12 cellular contexts compared by ENCODE assay signal in genomic region chr15:62472616-62473299, GRCh38.
DNase-seq lines count a peak whose midpoint lies in the region; ATAC-seq and TF ChIP-seq lines count a peak whose summit lies in the region.
"Had no signal": no experiment of that assay in that cellular context is flagged by ENCODE, and none has a peak within 500 bp of the region (broad histone marks: within the 10 kb centered on the region; RNA-seq: fewer than 3 reads in every experiment).

No MANE protein-coding gene starts in this region.

- peaks cover 14% of the 10 kb centered on the region for H3K79me1 ChIP-seq in mesendoderm (ENCODE audit: low read length)

- no peak overlapping the region for H2BK120ac ChIP-seq in mesendoderm (ENCODE audit: low read depth, low read length)

- BruUV-seq in MCF 10A (replicated peaks; lab: Mats Ljungman, UMichigan): no TSS peak

- no peaks in the 10 kb centered on the region for H3K9me3 ChIP-seq in SK-N-SH
- no peaks in the 10 kb centered on the region for H3K9me3 ChIP-seq in aorta (ENCODE audit: control insufficient read depth, low read length)

- no peak overlapping the region for H3K18ac ChIP-seq in mesendoderm (ENCODE audit: low read length)

- no peaks in the 10 kb centered on the region for H4K20me1 ChIP-seq in SK-N-SH (ENCODE audit: insufficient read depth)

- H3K9ac ChIP-seq in SK-N-SH (no peak overlapping the region), mesendoderm (ENCODE audit: low read length) (no peak overlapping the region)

- CTCF ChIA-PET in SK-N-SH (lab: Yijun Ruan, JAX) (interaction anchor here (0.7 to 1.2 kb wide), 3 partner anchors 10 to 255 kb away, joined by 3 read pairs; no protein-coding TSS in a partner anchor), MCF 10A (lab: Yijun Ruan, JAX) (interaction anchor here (0.6 kb wide), 1 partner anchor 13 kb away, joined by 7 read pairs; no protein-coding TSS in a partner anchor)

- H3K9me3 Mint-ChIP-seq in MCF 10A (ENCODE audit: unreplicated experiment): no peaks in the 10 kb centered on the region
- H3K9me3 Mint-ChIP-seq: activated B cell treated with CpG ODN at 0.5 μM for 24 hours had no signal

- no peak overlapping the region for H2BK5ac ChIP-seq in mesendoderm (ENCODE audit: low read length)

- ATAC-seq in SK-N-SH treated with all-trans-retinoic acid at 6 μM for 48 hours (peak; percentile 56), aorta (ENCODE audit: low FRiP score) (peak; percentile 47), HG03565 (IDR thresholded peaks at IDR 0.05; ENCODE audit: unreplicated experiment) (no peak)

- no peak overlapping the region for H4K8ac ChIP-seq in mesendoderm (ENCODE audit: low read depth, low read length)

- no peak overlapping the region for H3K23ac ChIP-seq in mesendoderm (ENCODE audit: low read length)

- peaks cover 19% of the 10 kb centered on the region for H3F3A ChIP-seq in SK-N-SH (replicated peaks; ENCODE audit: insufficient read depth)

- peak overlapping the region in 1 of 2 experiments; percentile 8; a peak in 2 of 4 replicates for H3K27ac ChIP-seq in SK-N-SH (ENCODE audit: low read depth in 2 of 2, low read length in 1 of 2)
- H3K27ac ChIP-seq in mesendoderm (ENCODE audit: low read depth, low read length): peak overlapping the region; percentile 23
- peak overlapping the region; percentile 53 to 94 for H3K27ac ChIP-seq in aorta (ENCODE audit: low read depth in 1 of 2, low read length in 2 of 2)

- intact Hi-C loops in MCF 10A (cut with micrococcal nuclease) (loop anchor here (5.0 kb wide), 1 partner anchor 80 kb away; the partner anchor contains the start of gene TLN2), aorta (cut with DNase I) (loop anchor here in 1 of 2 donors (2.0 to 5.0 kb wide), 3 partner anchors 28 to 80 kb away; partner anchors contain the start of gene TLN2)

- H3K27ac Mint-ChIP-seq in MCF 10A (ENCODE audit: low read depth, unreplicated experiment): no peak overlapping the region
- H3K27ac Mint-ChIP-seq: activated B cell treated with CpG ODN at 0.5 μM for 24 hours had no signal

- H2BK15ac ChIP-seq in mesendoderm (replicated peaks; ENCODE audit: low read depth): no peak overlapping the region

- H3K4me2 ChIP-seq in SK-N-SH (no peak overlapping the region), mesendoderm (ENCODE audit: low read length) (no peak overlapping the region)

- H3K4me1 Mint-ChIP-seq in MCF 10A (ENCODE audit: insufficient read depth, unreplicated experiment): peaks cover 9% of the 10 kb centered on the region

- no peak overlapping the region for H2AFZ ChIP-seq in SK-N-SH (ENCODE audit: low read depth)

- peak overlapping the region; percentile 25 for H2AK5ac ChIP-seq in mesendoderm (ENCODE audit: low read length)

- TF ChIP-seq CTCF in SK-N-SH (IDR thresholded peaks at IDR 0.05) (no peak), MCF 10A (IDR thresholded peaks at IDR 0.05; ENCODE audit: unreplicated experiment) (no peak)

- no peak for TF ChIP-seq RAD21 in SK-N-SH (IDR thresholded peaks at IDR 0.05; ENCODE audit: low read length)

- no peaks in the 10 kb centered on the region for H3K27me3 ChIP-seq in SK-N-SH (ENCODE audit: insufficient read depth)
- no peaks in the 10 kb centered on the region for H3K27me3 ChIP-seq in mesendoderm (ENCODE audit: insufficient read depth, low read length, poor library complexity)
- no peaks in the 10 kb centered on the region for H3K27me3 ChIP-seq in aorta (ENCODE audit: control insufficient read depth in 1 of 2, insufficient read depth in 2 of 2, low read length in 1 of 2)

- 90% methylated on average over 6 of the region's 6 CpGs for WGBS in SK-N-SH (ENCODE audit: low lambda C conversion rate)
- no CpG with 5 or more reads among the region's 6 CpGs for WGBS in mesendoderm (ENCODE audit: extremely low coverage, insufficient coverage, low lambda C conversion rate)
- WGBS in aorta, 2 donors: 26 to 32% methylated on average over 6 of the region's 6 CpGs

- no peaks in the 10 kb centered on the region for H3K9me2 ChIP-seq in SK-N-SH

- DNase-seq in SK-N-SH: no peak
- peak; percentile 25 for DNase-seq in MCF 10A (ENCODE audit: unreplicated experiment)
- DNase-seq in mesendoderm: peak; percentile 68
- DNase-seq in aorta: peak in 1 of 2 donors; percentile 68
- no peak for DNase-seq in activated gamma-delta T cell treated with Interleukin-2 at 50 U/mL for 16 hours
- no peak for DNase-seq in SHP77 treated with DMSO at 0.1 percent for 48 hours (lab: John Stamatoyannopoulos, UW)
- DNase-seq: activated B cell treated with CpG ODN at 0.5 μM for 24 hours; activated naive CD4-positive, alpha-beta T cell treated with Interleukin-2 at 50 U/mL for 16 hours; effector CD8-positive, alpha-beta T cell; posterior cingulate gyrus had no signal

- TF ChIP-seq EP300 in SK-N-SH (IDR thresholded peaks at IDR 0.05; ENCODE audit: borderline replicate concordance in 1 of 2, low read depth in 1 of 2, low read length in 1 of 2): no peak

- no peaks in the 10 kb centered on the region for H3K36me3 Mint-ChIP-seq in MCF 10A (ENCODE audit: insufficient read depth, unreplicated experiment)

- H3K79me2 ChIP-seq in SK-N-SH (ENCODE audit: insufficient read depth) (peaks cover 28% of the 10 kb centered on the region), mesendoderm (ENCODE audit: control insufficient read depth, insufficient read depth, low read length) (peaks cover 2% of the 10 kb centered on the region)

- H3K36me3 ChIP-seq in SK-N-SH (replicated peaks in 1 of 2; ENCODE audit: control insufficient read depth in 1 of 2, insufficient read depth in 2 of 2, low read length in 1 of 2): peaks cover 0 to 3% of the 10 kb centered on the region in 2 experiments
- no peaks in the 10 kb centered on the region for H3K36me3 ChIP-seq in mesendoderm (ENCODE audit: control insufficient read depth, insufficient read depth, low read length)
- no peaks in the 10 kb centered on the region for H3K36me3 ChIP-seq in aorta (ENCODE audit: control insufficient read depth in 1 of 2, insufficient read depth in 2 of 2, low read length in 1 of 2)

- no peak overlapping the region for H3K4me3 ChIP-seq in SK-N-SH (ENCODE audit: low read depth in 2 of 2, low read length in 1 of 2)
- no peak overlapping the region for H3K4me3 ChIP-seq in mesendoderm (ENCODE audit: low read length)
- no peak overlapping the region for H3K4me3 ChIP-seq in aorta (ENCODE audit: low read length in 2 of 2)

- H3K27me3 Mint-ChIP-seq in MCF 10A (ENCODE audit: insufficient read depth, unreplicated experiment): no peaks in the 10 kb centered on the region
- H3K27me3 Mint-ChIP-seq: activated B cell treated with CpG ODN at 0.5 μM for 24 hours had no signal

- H4K5ac ChIP-seq in mesendoderm (ENCODE audit: low read length): no peak overlapping the region

- H3K56ac ChIP-seq in mesendoderm (ENCODE audit: low read length): peak overlapping the region; percentile 31

- POLR2A ChIA-PET in SK-N-SH (lab: Yijun Ruan, JAX) (no interaction called here), MCF 10A (lab: Yijun Ruan, JAX) (no interaction called here)

- H3K4ac ChIP-seq in mesendoderm (ENCODE audit: low read depth, low read length): no peak overlapping the region

- H3K4me3 Mint-ChIP-seq in MCF 10A (ENCODE audit: unreplicated experiment): no peak overlapping the region
- H3K4me3 Mint-ChIP-seq: activated B cell treated with CpG ODN at 0.5 μM for 24 hours had no signal

- H3K4me1 ChIP-seq in SK-N-SH (ENCODE audit: control insufficient read depth in 1 of 2, insufficient read depth in 2 of 2, low read depth in 1 of 2, low read length in 1 of 2) (peaks cover 25 to 29% of the 10 kb centered on the region in 2 experiments), mesendoderm (ENCODE audit: control insufficient read depth, low read depth, low read length) (peaks cover 9% of the 10 kb centered on the region), aorta (ENCODE audit: control insufficient read depth in 1 of 2, insufficient read depth in 2 of 2, low read length in 2 of 2) (peaks cover 10 to 18% of the 10 kb centered on the region in 2 donors)

TF ChIP-seq in SK-N-SH treated with all-trans-retinoic acid at 6 μM for 48 hours, 23 proteins besides CTCF, POLR2A, EP300 and RAD21 (continues in another document):
- TF ChIP-seq CSRNP3 (CRISPR knock-in tag; IDR thresholded peaks at IDR 0.05): no peak

TF ChIP-seq in SK-N-SH, 30 proteins besides CTCF, POLR2A, EP300 and RAD21 (continues in another document):
- no peak for TF ChIP-seq RCOR1 (IDR thresholded peaks at IDR 0.05; ENCODE audit: low read length)
- TF ChIP-seq, protein P1, sequence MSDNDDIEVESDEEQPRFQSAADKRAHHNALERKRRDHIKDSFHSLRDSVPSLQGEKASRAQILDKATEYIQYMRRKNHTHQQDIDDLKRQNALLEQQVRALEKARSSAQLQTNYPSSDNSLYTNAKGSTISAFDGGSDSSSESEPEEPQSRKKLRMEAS (IDR thresholded peaks at IDR 0.05; ENCODE audit: low read depth): no peak
- TF ChIP-seq FOSL2 (IDR thresholded peaks at IDR 0.05; ENCODE audit: borderline replicate concordance, low read depth): no peak
- TF ChIP-seq USF2 (IDR thresholded peaks at IDR 0.05; ENCODE audit: borderline replicate concordance, low read depth, low read length): no peak
- TF ChIP-seq MXI1 (IDR thresholded peaks at IDR 0.05; ENCODE audit: low read depth, low read length): no peak
- TF ChIP-seq SIN3A (IDR thresholded peaks at IDR 0.05; ENCODE audit: borderline replicate concordance, low read depth, low read length): no peak
- TF ChIP-seq YY1 (IDR thresholded peaks at IDR 0.05; ENCODE audit: low read depth): no peak
- TF ChIP-seq EZH2phosphoT487 (IDR thresholded peaks at IDR 0.05; ENCODE audit: borderline replicate concordance, low read depth): no peak
- TF ChIP-seq POLR2AphosphoS5 (IDR thresholded peaks at IDR 0.05; ENCODE audit: low read depth, low read length): no peak
- no peak for TF ChIP-seq NRF1 (IDR thresholded peaks at IDR 0.05; ENCODE audit: low read depth, low read length)

Comparison
In these comparisons a context has a peak if more than half of its experiments do, and no peak if none do; other contexts are left out.
1. DNase-seq: peak in MCF 10A (single experiment) and mesendoderm (single experiment); none in SK-N-SH (single experiment), activated gamma-delta T cell treated with Interleukin-2 at 50 U/mL for 16 hours (single experiment) and SHP77 treated with DMSO at 0.1 percent for 48 hours (single experiment).